Comparison of ENCODE assay signal across 8 cellular contexts in the genomic region with DNA sequence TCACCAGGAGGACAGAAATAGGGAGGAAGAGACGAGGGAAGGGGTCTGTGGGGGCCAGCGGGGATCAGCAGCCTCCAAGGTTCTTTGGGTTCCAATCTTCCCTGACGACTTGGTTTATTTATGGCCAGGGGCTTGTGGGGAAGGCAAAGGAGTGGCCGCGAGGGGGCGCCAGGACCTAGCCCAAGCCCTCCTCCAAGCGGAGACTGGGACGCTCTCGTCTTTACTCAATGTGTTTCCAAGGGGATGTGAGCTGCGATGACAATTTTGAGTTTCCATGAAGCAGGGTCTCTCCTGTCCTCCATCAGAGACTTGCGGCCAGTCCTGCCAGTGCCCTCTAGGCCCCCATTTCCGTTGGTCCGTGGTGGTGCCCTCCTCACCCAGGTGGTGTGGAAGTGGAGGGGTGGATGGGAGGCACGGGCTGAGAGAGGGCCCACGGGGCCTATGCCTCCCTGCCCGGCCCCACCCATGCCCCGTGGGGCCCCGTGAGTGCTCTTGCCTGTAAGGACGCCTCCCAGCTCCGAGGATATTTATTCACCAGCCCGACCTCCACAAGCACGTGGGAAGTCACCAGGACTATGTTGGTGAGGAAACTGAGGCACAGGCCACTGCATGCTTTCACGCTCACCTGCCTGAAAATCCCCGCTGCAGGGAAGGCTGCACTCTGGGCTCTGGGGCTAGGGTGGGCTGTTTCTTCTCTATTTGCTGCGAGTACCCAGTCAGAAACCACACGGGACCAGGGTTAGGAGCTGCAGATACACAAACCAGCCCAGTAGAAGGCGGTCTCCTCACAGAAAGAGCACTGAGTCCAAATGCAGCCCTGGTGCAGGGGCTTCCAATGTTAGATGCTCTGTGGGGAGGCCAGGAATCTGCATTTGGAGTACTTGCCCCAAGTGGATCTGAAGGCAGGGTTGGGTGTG. TPM values are rescaled to one million over a fixed set of nuclear protein-coding genes. Genes with fewer than 3 reads are reported as not detected.
DNase-seq lines count a peak whose midpoint lies in the region; ATAC-seq and TF ChIP-seq lines count a peak whose summit lies in the region.

No MANE protein-coding gene starts in this region.

- H3K4me2 ChIP-seq in KMS-11 = peak overlapping the region; percentile 23; the same call in 1 of the 2 replicates
- peak overlapping the region; percentile 67 for H3K4me2 ChIP-seq in PC-3 (ENCODE audit: low read length)

- H3K9me3 ChIP-seq in PC-3 (ENCODE audit: low read length) (no peaks in the 10 kb centered on the region), suprapubic skin (no peaks in the 10 kb centered on the region)

- no peaks in the 10 kb centered on the region for H3F3A ChIP-seq in PC-3 (ENCODE audit: low read length, unreplicated experiment)

- no peaks in the 10 kb centered on the region for H3K9me2 ChIP-seq in PC-3 (replicated peaks; ENCODE audit: low read length)

- no peaks in the 10 kb centered on the region for H4K20me1 ChIP-seq in KMS-11 (ENCODE audit: insufficient read depth)
- H4K20me1 ChIP-seq in PC-3 (ENCODE audit: low read length) = no peaks in the 10 kb centered on the region

- POLR2A ChIA-PET in PC-3 (lab: Charles Lee; ENCODE audit: unreplicated experiment) = no interaction called here

- intact Hi-C loops in PC-3 (cut with micrococcal nuclease) = loop anchor here (1.0 to 5.0 kb wide), 4 partner anchors 43 to 269 kb away; no protein-coding TSS in a partner anchor

- TF ChIP-seq EP300 in suprapubic skin (IDR thresholded peaks at IDR 0.05) = no peak

- TF ChIP-seq CTCF in KMS-11 (conservative IDR thresholded peaks at IDR 0.05; ENCODE audit: low read depth, low read length) (peak; percentile 94), PC-3 (conservative IDR thresholded peaks at IDR 0.05; ENCODE audit: low read depth, low read length) (peak; percentile 89), fibroblast of mammary gland (conservative IDR thresholded peaks at IDR 0.05; ENCODE audit: control insufficient read depth, insufficient read depth, low read depth, low read length) (peak; percentile 86), suprapubic skin (IDR thresholded peaks at IDR 0.05) (peak; percentile 63 to 85)

- H3K36me3 ChIP-seq in KMS-11 (ENCODE audit: insufficient read depth) (no peaks in the 10 kb centered on the region), PC-3 (ENCODE audit: low read depth, low read length) (no peaks in the 10 kb centered on the region), suprapubic skin (no peaks in the 10 kb centered on the region)

- H3K27ac ChIP-seq in KMS-11 (no peak overlapping the region), PC-3 (ENCODE audit: low read length) (no peak overlapping the region), suprapubic skin (no peak overlapping the region)

- DNase-seq in D341Med (ENCODE audit: low spot score) (peak; percentile 87), PC-3 (peak; percentile 80), fibroblast of mammary gland (ENCODE audit: low read depth) (peak; percentile 75), non-pigmented ciliary epithelial cell (ENCODE audit: low read depth) (peak; percentile 31), suprapubic skin (ENCODE audit: low spot score in 2 of 2) (no peak)
- peak; percentile 76 to 77 for DNase-seq in activated T-cell treated with anti-CD3 and anti-CD28 coated beads, Interleukin-2, amount 50 U/mL, for 72 hours

- H3K4me1 ChIP-seq in KMS-11 (ENCODE audit: low read depth, poor library complexity, severe bottlenecking) (no peaks in the 10 kb centered on the region), PC-3 (ENCODE audit: insufficient read depth, low read length) (no peaks in the 10 kb centered on the region), suprapubic skin (no peaks in the 10 kb centered on the region)

- no peak overlapping the region for H3K27ac Mint-ChIP-seq in activated T-cell treated with anti-CD3 and anti-CD28 coated beads, Interleukin-2, amount 50 U/mL, for 72 hours

- no peak overlapping the region; the same call in 1 of the 2 replicates for H3K9ac ChIP-seq in KMS-11
- no peak overlapping the region for H3K9ac ChIP-seq in PC-3 (ENCODE audit: low read length)

- no peaks in the 10 kb centered on the region for H3K27me3 ChIP-seq in KMS-11 (ENCODE audit: insufficient read depth, low read depth)
- peaks cover 16% of the 10 kb centered on the region for H3K27me3 ChIP-seq in PC-3 (ENCODE audit: low read length)
- peaks cover 24% of the 10 kb centered on the region for H3K27me3 ChIP-seq in suprapubic skin

- peak; percentile 93 for ATAC-seq in PC-3
- peak; percentile 70 to 75 for ATAC-seq in activated T-cell treated with anti-CD3 and anti-CD28 coated beads, Interleukin-2, amount 50 U/mL, for 72 hours (replicated peaks in 1 of 2)
- no peak for ATAC-seq in GM18870 (IDR thresholded peaks at IDR 0.05; ENCODE audit: unreplicated experiment)

- H3K79me2 ChIP-seq in KMS-11 (ENCODE audit: insufficient read depth, low read depth) (no peaks in the 10 kb centered on the region), PC-3 (ENCODE audit: low read length) (no peaks in the 10 kb centered on the region)

- H3K27me3 Mint-ChIP-seq in activated T-cell treated with anti-CD3 and anti-CD28 coated beads, Interleukin-2, amount 50 U/mL, for 72 hours (ENCODE audit: low read depth) = peaks cover 12% of the 10 kb centered on the region

- no peak for TF ChIP-seq POLR2A in suprapubic skin (IDR thresholded peaks at IDR 0.05)

- 43% methylated on average over 12 of the region's 27 CpGs for WGBS in suprapubic skin

- CTCF ChIA-PET in PC-3 (lab: Charles Lee) = interaction anchor here (0.6 to 1.0 kb wide), 5 partner anchors 26 to 341 kb away, joined by 3 to 6 read pairs (median 3); no protein-coding TSS in a partner anchor

- no peak overlapping the region for H3K4me3 ChIP-seq in KMS-11 (IDR thresholded peaks at IDR 0.05; ENCODE audit: insufficient read depth, low read depth, low read length)
- H3K4me3 ChIP-seq in PC-3 (ENCODE audit: low read length) = no peak overlapping the region
- H3K4me3 ChIP-seq in fibroblast of mammary gland (ENCODE audit: control insufficient read depth, low read depth, low read length) = no peak overlapping the region
- H3K4me3 ChIP-seq in suprapubic skin = no peak overlapping the region

- no peak overlapping the region for H3K4me3 Mint-ChIP-seq in activated T-cell treated with anti-CD3 and anti-CD28 coated beads, Interleukin-2, amount 50 U/mL, for 72 hours

- H3K36me3 Mint-ChIP-seq in activated T-cell treated with anti-CD3 and anti-CD28 coated beads, Interleukin-2, amount 50 U/mL, for 72 hours (ENCODE audit: insufficient read depth in 2 of 2) = no peaks in the 10 kb centered on the region

- H2AFZ ChIP-seq in KMS-11 (ENCODE audit: low read depth) (peak overlapping the region; percentile 53; the same call in 1 of the 2 replicates), PC-3 (ENCODE audit: low read length) (peak overlapping the region; percentile 67)

- no TSS peak for BruUV-seq in PC-3 (replicated peaks; lab: Mats Ljungman, UMichigan)

- no peaks in the 10 kb centered on the region for H3K9me3 Mint-ChIP-seq in activated T-cell treated with anti-CD3 and anti-CD28 coated beads, Interleukin-2, amount 50 U/mL, for 72 hours

- no peaks in the 10 kb centered on the region for H3K4me1 Mint-ChIP-seq in activated T-cell treated with anti-CD3 and anti-CD28 coated beads, Interleukin-2, amount 50 U/mL, for 72 hours (ENCODE audit: low read depth)

RNA-seq across cellular contexts. Expression of gene DMRTB1, which starts 26.5 kb away (rescaled TPM):
- total RNA-seq in PC-3 (2014; rRNA removed) = not detected in 2 replicates
- not detected for total RNA-seq in activated T-cell treated with anti-CD3 and anti-CD28 coated beads, Interleukin-2, amount 50 U/mL, for 72 hours
- not detected for total RNA-seq in suprapubic skin

Comparison
In these comparisons a context has a peak if more than half of its experiments do, and no peak if none do; other contexts are left out.
1. DNase-seq: peak in D341Med (single experiment), PC-3 (single experiment), activated T-cell treated with anti-CD3 and anti-CD28 coated beads, Interleukin-2, amount 50 U/mL, for 72 hours (2 of 2), fibroblast of mammary gland (single experiment) and non-pigmented ciliary epithelial cell (single experiment); none in suprapubic skin (0 of 2).
2. Peak in every context shown above with its lines, with median percentiles within 50 percentile points of each other: CTCF ChIP-seq.